ENCODE assay signal across 8 cellular contexts in genomic region chr10:130607386-130607785, GRCh38.
"Had no signal": no experiment of that assay in that cellular context is flagged by ENCODE, and none has a peak within 500 bp of the region (broad histone marks: within the 10 kb centered on the region; RNA-seq: fewer than 3 reads in every experiment).

No MANE protein-coding gene starts in this region.

- ATAC-seq: HepG2, K562 had no signal

- DNase-seq: IMR-90, KBM-7, KG1 had no signal

- H3K27ac Mint-ChIP-seq: IgD-negative memory B cell had no signal

- FAIRE-seq: HepG2, HTR-8/SVneo, K562 had no signal

- H3K27ac ChIP-seq: HL-60 had no signal

- H3K4me3 ChIP-seq: K562 had no signal

- H3K27me3 Mint-ChIP-seq: IgD-negative memory B cell had no signal

- H3K4me3 Mint-ChIP-seq: IgD-negative memory B cell had no signal

- H3K36me3 Mint-ChIP-seq: IgD-negative memory B cell had no signal

- H3K4me1 Mint-ChIP-seq: IgD-negative memory B cell had no signal
